Comparison of ENCODE assay signal across 30 cellular contexts in genomic region chr5:155211764-155212163, GRCh38.
"Had no signal": no experiment of that assay in that cellular context is flagged by ENCODE, and none has a peak within 500 bp of the region (broad histone marks: within the 10 kb centered on the region; RNA-seq: fewer than 3 reads in every experiment).

No MANE protein-coding gene starts in this region.

- H3K4me1 ChIP-seq: ascending aorta, body of pancreas, SJSA1 had no signal

- H3K4me3 ChIP-seq: ascending aorta, body of pancreas, coronary artery, SJSA1 had no signal

- H3K27ac ChIP-seq: ascending aorta, body of pancreas, coronary artery, SJSA1 had no signal

- H3K9me3 ChIP-seq: ascending aorta, body of pancreas, SJSA1 had no signal

- ATAC-seq: activated naive CD4-positive, alpha-beta T cell treated with anti-CD3 and anti-CD28 coated beads, Interleukin-2, amount 50 U/mL, for 72 hours; activated naive CD8-positive, alpha-beta T cell treated with anti-CD3 and anti-CD28 coated beads, Interleukin-2, amount 50 U/mL, for 24 hours; activated T-cell treated with anti-CD3 and anti-CD28 coated beads, Interleukin-2, amount 50 U/mL, for 4 hours; body of pancreas; PC-3; T-helper 17 cell had no signal

- H3K27me3 ChIP-seq: ascending aorta, body of pancreas, SJSA1 had no signal

- DNase-seq: activated B cell treated with CpG ODN at 0.5 μM for 24 hours; activated CD4-positive, alpha-beta T cell treated with anti-CD3 and anti-CD28 coated beads for 1 hour; activated CD4-positive, alpha-beta T cell treated with anti-CD3 and anti-CD28 coated beads, Interleukin-2, amount 10 ng/mL, durations not matched to agents 24 days and 14 days; activated CD4-positive, alpha-beta T cell treated with anti-CD3 and anti-CD28 coated beads, Interleukin-2, amount 50 U/mL, for 48 hours; activated effector memory CD4-positive, alpha-beta T cell treated with anti-CD3 and anti-CD28 coated beads, Interleukin-2, amount 50 U/mL, for 16 hours; activated naive CD4-positive, alpha-beta T cell treated with Interleukin-2 at 50 U/mL for 16 hours; activated naive CD8-positive, alpha-beta T cell treated with anti-CD3 and anti-CD28 coated beads, Interleukin-2, amount 50 U/mL, for 24 hours; activated T-cell treated with anti-CD3 and anti-CD28 coated beads, Interleukin-2, amount 50 U/mL, for 4 hours; amniotic stem cell; body of pancreas; central memory CD4-positive, alpha-beta T cell; MM.1S; NCI-H1105; NCI-H1436; NCI-H1694 treated with DMSO at 0.1 percent for 48 hours; NCI-H2081; NCI-H345; NCI-H510A; NCI-H526 treated with DMSO at 0.1 percent for 48 hours; NK-92 treated with Interleukin-12 subunit alpha and Interleukin-12 subunit beta, amount 100 ng/mL, for 24 hours; PC-3; SHP77; T-helper 17 cell; T-helper 9 cell had no signal

- FAIRE-seq: bronchial epithelial cell, RCC 7860 had no signal

- H3K36me3 ChIP-seq: ascending aorta, SJSA1 had no signal
